Comparison of ENCODE assay signal across 8 cellular contexts in the genomic region with DNA sequence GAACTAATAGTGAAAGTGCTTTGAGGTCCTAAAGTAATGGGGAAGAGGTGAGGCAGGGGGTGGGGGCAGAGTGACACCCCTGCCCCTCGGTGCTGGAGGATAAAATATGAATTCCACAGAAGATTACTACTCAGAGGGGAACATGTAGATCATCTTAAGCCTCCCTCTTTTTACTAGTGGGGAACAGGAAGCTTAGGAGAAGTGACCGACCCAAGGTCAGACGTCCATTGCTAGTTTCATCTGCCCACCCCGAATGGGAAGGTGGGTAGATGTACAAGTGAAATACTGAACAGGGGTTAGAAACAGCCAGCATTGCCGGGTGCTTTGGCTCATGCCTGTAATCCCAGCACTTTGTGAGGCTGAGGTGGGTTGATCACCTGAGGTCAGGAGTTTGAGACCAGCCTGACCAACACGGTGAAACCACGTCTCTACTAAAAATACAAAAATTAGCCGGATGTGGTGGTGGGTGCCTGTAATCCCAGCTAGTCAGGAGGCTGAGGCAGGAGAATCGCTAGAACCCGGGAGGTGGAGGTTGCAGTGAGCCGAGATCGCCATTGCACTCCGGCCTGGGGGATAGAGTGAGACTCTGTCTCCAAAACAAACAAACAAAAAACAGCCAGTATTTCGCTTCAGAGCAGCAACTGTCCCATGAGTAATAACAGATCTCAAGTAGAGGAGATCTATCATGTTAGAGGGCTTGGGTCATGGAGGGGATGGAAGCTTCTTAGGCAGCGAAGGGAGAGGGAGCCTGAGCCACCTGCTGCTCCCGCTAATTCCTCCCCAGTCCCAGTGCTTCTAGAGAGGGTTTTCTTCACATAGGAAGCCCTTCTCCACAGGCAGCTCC. TPM values are rescaled to one million over a fixed set of nuclear protein-coding genes. Genes with fewer than 3 reads are reported as not detected.
DNase-seq lines count a peak whose midpoint lies in the region; ATAC-seq, FAIRE-seq and TF ChIP-seq lines count a peak whose summit lies in the region.

No MANE protein-coding gene starts in this region.

- ATAC-seq in GM18505 (IDR thresholded peaks at IDR 0.05; ENCODE audit: unreplicated experiment), result no peak

- no peak for FAIRE-seq in endothelial cell of umbilical vein (lab: Jason Lieb, UNC)

- intact Hi-C loops in CD4-positive, alpha-beta memory T cell (cut with micrococcal nuclease), result no loop called here
- intact Hi-C loops in PC-9 (cut with micrococcal nuclease; ENCODE audit: unreplicated experiment) (no loop called here), endothelial cell of umbilical vein (cut with micrococcal nuclease) (loop anchor here (1.0 kb wide), 2 partner anchors 10 to 82 kb away; no protein-coding TSS in a partner anchor)

- CTCF ChIA-PET in CD4-positive, alpha-beta memory T cell (lab: Charles Lee; ENCODE audit: partially characterized antibody), result interaction anchor here (1.0 to 21.9 kb wide), 7 partner anchors 10 to 90 kb away, joined by 3 to 543 read pairs (median 8); partner anchors contain the start of genes MED24 and THRA
- CTCF ChIA-PET in PC-9 (lab: Charles Lee), result interaction anchor here (1.4 kb wide), 1 partner anchor 11 kb away, joined by 8 read pairs; no protein-coding TSS in a partner anchor
- CTCF ChIA-PET in endothelial cell of umbilical vein (lab: Charles Lee), result interaction anchor here (1.1 to 5.0 kb wide), 5 partner anchors 10 to 67 kb away, joined by 3 to 138 read pairs (median 3); partner anchors contain the start of gene THRA

- peaks cover 13 to 18% of the 10 kb centered on the region in 2 donors for H3K36me3 Mint-ChIP-seq in CD4-positive, alpha-beta memory T cell
- H3K36me3 Mint-ChIP-seq in mesothelial cell of epicardium, result peaks cover 2% of the 10 kb centered on the region

- no peaks in the 10 kb centered on the region for H3K9me3 ChIP-seq in CD4-positive, alpha-beta memory T cell (ENCODE audit: control insufficient read depth in 1 of 2, low read length in 2 of 2)
- H3K9me3 ChIP-seq in PC-9 (ENCODE audit: insufficient read depth, low read depth) (no peaks in the 10 kb centered on the region), endothelial cell of umbilical vein (replicated peaks; ENCODE audit: control insufficient read depth, insufficient read depth, low read length) (no peaks in the 10 kb centered on the region), parathyroid adenoma (ENCODE audit: control insufficient read depth, low read length) (no peaks in the 10 kb centered on the region)

- no TSS peak for BruUV-seq in PC-9 (replicated peaks; lab: Mats Ljungman, UMichigan)
- BruUV-seq in endothelial cell of umbilical vein (replicated peaks; lab: Mats Ljungman, UMichigan), result no TSS peak

- no peak overlapping the region for H3K4me3 ChIP-seq in CD4-positive, alpha-beta memory T cell (ENCODE audit: low read length in 2 of 2)
- peak overlapping the region; percentile 89; the same call in 1 of the 2 replicates for H3K4me3 ChIP-seq in PC-9
- H3K4me3 ChIP-seq in endothelial cell of umbilical vein (replicated peaks in 1 of 3; ENCODE audit: insufficient read depth in 1 of 3, low read depth in 1 of 3, low read length in 3 of 3), result peak overlapping the region in 1 of 3 experiments; percentile 28
- H3K4me3 ChIP-seq in parathyroid adenoma (ENCODE audit: low read depth, low read length), result peak overlapping the region; percentile 75

- no peak for DNase-seq in CD4-positive, alpha-beta memory T cell
- DNase-seq in PC-9, result no peak
- DNase-seq in endothelial cell of umbilical vein (ENCODE audit: low read depth, low spot score), result no peak
- no peak for DNase-seq in mesothelial cell of epicardium (ENCODE audit: low spot score in 2 of 2, unreplicated experiment in 2 of 2)
- no peak for DNase-seq in OCI-M2 (lab: John Stamatoyannopoulos, UW; ENCODE audit: unreplicated experiment)
- DNase-seq in NCI-H446 treated with DMSO at 0.1 percent for 48 hours (lab: John Stamatoyannopoulos, UW), result no peak

- H3K27me3 ChIP-seq in CD4-positive, alpha-beta memory T cell (ENCODE audit: insufficient read depth, low read length), result no peaks in the 10 kb centered on the region
- H3K27me3 ChIP-seq in PC-9 (ENCODE audit: insufficient read depth, low read depth), result no peaks in the 10 kb centered on the region
- H3K27me3 ChIP-seq in endothelial cell of umbilical vein (ENCODE audit: control insufficient read depth in 2 of 2, insufficient read depth in 2 of 2, low read length in 2 of 2), result no peaks in the 10 kb centered on the region
- H3K27me3 ChIP-seq in parathyroid adenoma (ENCODE audit: control insufficient read depth, insufficient read depth, low read length), result no peaks in the 10 kb centered on the region

- peak overlapping the region; percentile 43 to 99 (median 98) for H3K4me3 Mint-ChIP-seq in CD4-positive, alpha-beta memory T cell
- no peak overlapping the region for H3K4me3 Mint-ChIP-seq in mesothelial cell of epicardium

- H3K4me2 ChIP-seq in PC-9 (peak overlapping the region; percentile 79), endothelial cell of umbilical vein (ENCODE audit: insufficient read depth, low read length) (peak overlapping the region; percentile 68), parathyroid adenoma (ENCODE audit: low read length) (peak overlapping the region; percentile 85)

- no peaks in the 10 kb centered on the region for H3K9me1 ChIP-seq in endothelial cell of umbilical vein (replicated peaks; ENCODE audit: control insufficient read depth, extremely low read depth, insufficient read depth, low read length)

- H4K20me1 ChIP-seq in PC-9 (ENCODE audit: insufficient read depth), result no peaks in the 10 kb centered on the region
- no peaks in the 10 kb centered on the region for H4K20me1 ChIP-seq in endothelial cell of umbilical vein (replicated peaks; ENCODE audit: control insufficient read depth, extremely low read depth, insufficient read depth, low read length)

- H2AFZ ChIP-seq in PC-9 (no peak overlapping the region), endothelial cell of umbilical vein (ENCODE audit: low read depth, low read length) (no peak overlapping the region), parathyroid adenoma (no peak overlapping the region)

- H3K9me3 Mint-ChIP-seq in CD4-positive, alpha-beta memory T cell, result no peaks in the 10 kb centered on the region
- no peaks in the 10 kb centered on the region for H3K9me3 Mint-ChIP-seq in mesothelial cell of epicardium

- TF ChIP-seq CTCF in PC-9 (conservative IDR thresholded peaks at IDR 0.05), result no peak
- no peak for TF ChIP-seq CTCF in endothelial cell of umbilical vein (IDR thresholded peaks at IDR 0.05; ENCODE audit: extremely low read depth in 1 of 2, insufficient read depth in 1 of 2, low read depth in 1 of 2, low read length in 2 of 2)
- no peak for TF ChIP-seq CTCF in parathyroid adenoma (IDR thresholded peaks at IDR 0.05)
- TF ChIP-seq CTCF in mesothelial cell of epicardium (IDR thresholded peaks at IDR 0.05; ENCODE audit: unreplicated experiment), result no peak

- TF ChIP-seq POLR2A in endothelial cell of umbilical vein (IDR thresholded peaks at IDR 0.05; ENCODE audit: low read depth, low read length) (no peak), GM18505 (IDR thresholded peaks at IDR 0.05; ENCODE audit: borderline replicate concordance, extremely low read depth, insufficient read depth, insufficient read length) (no peak)

- no peaks in the 10 kb centered on the region for H3K9me2 ChIP-seq in PC-9 (ENCODE audit: insufficient read depth)

- peaks cover 23% of the 10 kb centered on the region for H3K79me2 ChIP-seq in PC-9 (ENCODE audit: low read depth)
- H3K79me2 ChIP-seq in endothelial cell of umbilical vein (ENCODE audit: control insufficient read depth, insufficient read depth, low read length), result no peaks in the 10 kb centered on the region
- H3K79me2 ChIP-seq in parathyroid adenoma, result no peaks in the 10 kb centered on the region

- peaks cover 65 to 96% (median 82%) of the 10 kb centered on the region in 4 donors for H3K4me1 Mint-ChIP-seq in CD4-positive, alpha-beta memory T cell
- peaks cover 56% of the 10 kb centered on the region for H3K4me1 Mint-ChIP-seq in mesothelial cell of epicardium

- H3K4me1 ChIP-seq in CD4-positive, alpha-beta memory T cell (ENCODE audit: insufficient read depth, low read length), result peaks cover 90% of the 10 kb centered on the region
- H3K4me1 ChIP-seq in PC-9 (replicated peaks; ENCODE audit: insufficient read depth), result peaks cover 57% of the 10 kb centered on the region
- H3K4me1 ChIP-seq in endothelial cell of umbilical vein (ENCODE audit: control insufficient read depth, extremely low read depth, insufficient read depth, low read length), result peaks cover 34% of the 10 kb centered on the region
- H3K4me1 ChIP-seq in parathyroid adenoma, result peaks cover 34% of the 10 kb centered on the region

- peak overlapping the region; percentile 86 to 99 (median 94) for H3K27ac Mint-ChIP-seq in CD4-positive, alpha-beta memory T cell
- H3K27ac Mint-ChIP-seq in mesothelial cell of epicardium, result no peak overlapping the region

- peak overlapping the region; percentile 92 for H3K27ac ChIP-seq in CD4-positive, alpha-beta memory T cell (ENCODE audit: low read depth, low read length)
- H3K27ac ChIP-seq in PC-9, result peak overlapping the region; percentile 81
- H3K27ac ChIP-seq in endothelial cell of umbilical vein (ENCODE audit: insufficient read depth, low read depth, low read length), result peak overlapping the region; percentile 93
- H3K27ac ChIP-seq in parathyroid adenoma, result peak overlapping the region; percentile 91

- POLR2A ChIA-PET in CD4-positive, alpha-beta memory T cell (lab: Charles Lee; ENCODE audit: partially characterized antibody), result interaction anchor here (0.7 to 16.2 kb wide), 11 partner anchors 10 to 641 kb away, joined by 3 to 494 read pairs (median 15); partner anchors contain the start of genes CASC3, CDK12, MED24 and MSL1
- POLR2A ChIA-PET in PC-9 (lab: Charles Lee; ENCODE audit: unreplicated experiment), result interaction anchor here (0.6 to 1.4 kb wide), 2 partner anchors 10 to 47 kb away, joined by 4 to 11 read pairs; partner anchors contain the start of gene MED24
- POLR2A ChIA-PET in endothelial cell of umbilical vein (lab: Charles Lee), result interaction anchor here (0.6 to 3.7 kb wide), 3 partner anchors 8 to 256 kb away, joined by 7 to 56 read pairs (median 11); no protein-coding TSS in a partner anchor

- H3F3A ChIP-seq in PC-9 (ENCODE audit: insufficient read depth, low read depth), result peaks cover 32% of the 10 kb centered on the region

- dilution Hi-C loops in endothelial cell of umbilical vein (cut with MboI; ENCODE audit: extremely low pct_ligation_motif_present, low sequenced_read_pairs), result no loop called here

- no peaks in the 10 kb centered on the region for H3K27me3 Mint-ChIP-seq in CD4-positive, alpha-beta memory T cell
- no peaks in the 10 kb centered on the region for H3K27me3 Mint-ChIP-seq in mesothelial cell of epicardium (ENCODE audit: low read depth)

- H3K9ac ChIP-seq in endothelial cell of umbilical vein (replicated peaks; ENCODE audit: extremely low read depth, insufficient read depth, low read length), result peak overlapping the region; percentile 75
- no peak overlapping the region for H3K9ac ChIP-seq in parathyroid adenoma

- no peaks in the 10 kb centered on the region for H3K36me3 ChIP-seq in CD4-positive, alpha-beta memory T cell (ENCODE audit: insufficient read depth, low read length)
- no peaks in the 10 kb centered on the region; the same call in 1 of the 2 replicates for H3K36me3 ChIP-seq in PC-9 (ENCODE audit: low read depth)
- H3K36me3 ChIP-seq in endothelial cell of umbilical vein (ENCODE audit: control insufficient read depth in 2 of 2, extremely low read depth in 1 of 2, insufficient read depth in 2 of 2, low read length in 2 of 2), result peaks cover 0 to 7% of the 10 kb centered on the region in 2 experiments
- H3K36me3 ChIP-seq in parathyroid adenoma (ENCODE audit: control insufficient read depth, insufficient read depth, low read length), result no peaks in the 10 kb centered on the region

RNA-seq across cellular contexts. Expression of gene NR1D1, which starts 1.2 kb away (rescaled TPM):
- 10 to 100 TPM; 14.8 to 15.1 TPM for total RNA-seq in CD4-positive, alpha-beta memory T cell
- polyA plus RNA-seq in CD4-positive, alpha-beta memory T cell, result 10 to 100 TPM in 1 of 2 donors, 1 to 10 TPM in 1; 5.7 to 12.3 TPM
- 9.3 and 10.7 TPM in 2 replicates for total RNA-seq in PC-9 (2021)
- total RNA-seq in endothelial cell of umbilical vein, result 5.2 and 6.1 TPM in 2 replicates
- polyA plus RNA-seq in endothelial cell of umbilical vein, result 2.3 and 2.5 TPM in 2 replicates
- polyA plus RNA-seq in endothelial cell of umbilical vein (2011; cell fraction: cytosol; rRNA removed), result 2.5 and 3.0 TPM in 2 replicates
- polyA plus RNA-seq in endothelial cell of umbilical vein (2011; cell fraction: nucleus; rRNA removed), result 7.6 and 11.8 TPM in 2 replicates
- polyA plus RNA-seq in endothelial cell of umbilical vein (2012), result 5.3 and 8.8 TPM in 2 replicates
- 2.2 and 3.5 TPM in 2 replicates for polyA minus RNA-seq in endothelial cell of umbilical vein
- polyA minus RNA-seq in endothelial cell of umbilical vein (2011; cell fraction: cytosol; rRNA and poly(A)+ RNA removed), result 3.9 TPM
- 6.3 and 11.7 TPM in 2 replicates for polyA minus RNA-seq in endothelial cell of umbilical vein (2011; cell fraction: nucleus; rRNA and poly(A)+ RNA removed)
- 2.4 to 2.6 TPM (median 2.6 TPM) in 3 replicates for total RNA-seq in mesothelial cell of epicardium

RNA-seq across cellular contexts. Expression of gene MSL1, which starts 20.2 kb away (rescaled TPM):
- total RNA-seq in CD4-positive, alpha-beta memory T cell, result 100 to 1,000 TPM; 130 to 133 TPM
- polyA plus RNA-seq in CD4-positive, alpha-beta memory T cell, result 1 to 10 TPM; 6.0 to 8.3 TPM
- total RNA-seq in PC-9 (2021), result 56.8 and 61.8 TPM in 2 replicates
- total RNA-seq in endothelial cell of umbilical vein, result 90.8 and 95.0 TPM in 2 replicates
- 27.7 and 30.9 TPM in 2 replicates for polyA plus RNA-seq in endothelial cell of umbilical vein
- polyA plus RNA-seq in endothelial cell of umbilical vein (2011; cell fraction: cytosol; rRNA removed), result 44.4 and 44.8 TPM in 2 replicates
- polyA plus RNA-seq in endothelial cell of umbilical vein (2011; cell fraction: nucleus; rRNA removed), result 136 and 195 TPM in 2 replicates
- 67.5 and 74.7 TPM in 2 replicates for polyA plus RNA-seq in endothelial cell of umbilical vein (2012)
- polyA minus RNA-seq in endothelial cell of umbilical vein, result 36.7 and 37.8 TPM in 2 replicates
- polyA minus RNA-seq in endothelial cell of umbilical vein (2011; cell fraction: cytosol; rRNA and poly(A)+ RNA removed), result 29.3 TPM
- polyA minus RNA-seq in endothelial cell of umbilical vein (2011; cell fraction: nucleus; rRNA and poly(A)+ RNA removed), result 39.9 and 47.9 TPM in 2 replicates
- 132 to 139 TPM (median 135 TPM) in 3 replicates for total RNA-seq in mesothelial cell of epicardium

RNA-seq across cellular contexts. Expression of gene CASC3, which starts 38.7 kb away (rescaled TPM):
- 100 to 1,000 TPM; 142 to 146 TPM for total RNA-seq in CD4-positive, alpha-beta memory T cell
- 10 to 100 TPM; 31.1 to 54.2 TPM for polyA plus RNA-seq in CD4-positive, alpha-beta memory T cell
- 45.8 and 51.5 TPM in 2 replicates for total RNA-seq in PC-9 (2021)
- total RNA-seq in endothelial cell of umbilical vein, result 91.2 and 107 TPM in 2 replicates
- polyA plus RNA-seq in endothelial cell of umbilical vein, result 59.9 and 64.1 TPM in 2 replicates
- polyA plus RNA-seq in endothelial cell of umbilical vein (2011; cell fraction: cytosol; rRNA removed), result 42.1 and 43.5 TPM in 2 replicates
- 173 and 182 TPM in 2 replicates for polyA plus RNA-seq in endothelial cell of umbilical vein (2011; cell fraction: nucleus; rRNA removed)
- polyA plus RNA-seq in endothelial cell of umbilical vein (2012), result 63.5 and 73.6 TPM in 2 replicates
- 68.1 and 70.7 TPM in 2 replicates for polyA minus RNA-seq in endothelial cell of umbilical vein
- polyA minus RNA-seq in endothelial cell of umbilical vein (2011; cell fraction: cytosol; rRNA and poly(A)+ RNA removed), result 18.6 TPM
- 51.7 and 69.2 TPM in 2 replicates for polyA minus RNA-seq in endothelial cell of umbilical vein (2011; cell fraction: nucleus; rRNA and poly(A)+ RNA removed)
- 103 to 107 TPM (median 107 TPM) in 3 replicates for total RNA-seq in mesothelial cell of epicardium

RNA-seq across cellular contexts. Expression of gene THRA, which starts 38.8 kb away (rescaled TPM):
- total RNA-seq in CD4-positive, alpha-beta memory T cell, result 10 to 100 TPM; 35.9 to 41.3 TPM
- polyA plus RNA-seq in CD4-positive, alpha-beta memory T cell, result 10 to 100 TPM in 1 of 2 donors, 1 to 10 TPM in 1; 5.8 to 11.9 TPM
- 11.4 and 13.9 TPM in 2 replicates for total RNA-seq in PC-9 (2021)
- total RNA-seq in endothelial cell of umbilical vein, result 24.9 and 29.6 TPM in 2 replicates
- polyA plus RNA-seq in endothelial cell of umbilical vein, result 17.4 and 18.8 TPM in 2 replicates
- polyA plus RNA-seq in endothelial cell of umbilical vein (2011; cell fraction: cytosol; rRNA removed), result 17.9 and 18.5 TPM in 2 replicates
- polyA plus RNA-seq in endothelial cell of umbilical vein (2011; cell fraction: nucleus; rRNA removed), result 14.3 and 20.5 TPM in 2 replicates
- polyA plus RNA-seq in endothelial cell of umbilical vein (2012), result 22.3 and 27.8 TPM in 2 replicates
- polyA minus RNA-seq in endothelial cell of umbilical vein, result 18.1 and 19.7 TPM in 2 replicates
- 7.4 TPM for polyA minus RNA-seq in endothelial cell of umbilical vein (2011; cell fraction: cytosol; rRNA and poly(A)+ RNA removed)
- polyA minus RNA-seq in endothelial cell of umbilical vein (2011; cell fraction: nucleus; rRNA and poly(A)+ RNA removed), result 6.3 and 8.5 TPM in 2 replicates
- total RNA-seq in mesothelial cell of epicardium, result 42.4 to 44.3 TPM (median 43.6 TPM) in 3 replicates

RNA-seq across cellular contexts. Expression of gene MED24, which starts 47.4 kb away (rescaled TPM):
- total RNA-seq in CD4-positive, alpha-beta memory T cell, result 10 to 100 TPM; 81.1 to 93.0 TPM
- 10 to 100 TPM; 34.0 to 46.2 TPM for polyA plus RNA-seq in CD4-positive, alpha-beta memory T cell
- 67.1 and 67.2 TPM in 2 replicates for total RNA-seq in PC-9 (2021)
- 120 and 124 TPM in 2 replicates for total RNA-seq in endothelial cell of umbilical vein
- 120 and 122 TPM in 2 replicates for polyA plus RNA-seq in endothelial cell of umbilical vein
- 98.6 and 101 TPM in 2 replicates for polyA plus RNA-seq in endothelial cell of umbilical vein (2011; cell fraction: cytosol; rRNA removed)
- polyA plus RNA-seq in endothelial cell of umbilical vein (2011; cell fraction: nucleus; rRNA removed), result 353 and 444 TPM in 2 replicates
- polyA plus RNA-seq in endothelial cell of umbilical vein (2012), result 97.1 and 98.7 TPM in 2 replicates
- 152 and 208 TPM in 2 replicates for polyA minus RNA-seq in endothelial cell of umbilical vein
- polyA minus RNA-seq in endothelial cell of umbilical vein (2011; cell fraction: cytosol; rRNA and poly(A)+ RNA removed), result 84.2 TPM
- polyA minus RNA-seq in endothelial cell of umbilical vein (2011; cell fraction: nucleus; rRNA and poly(A)+ RNA removed), result 180 and 192 TPM in 2 replicates
- total RNA-seq in mesothelial cell of epicardium, result 125 to 131 TPM (median 130 TPM) in 3 replicates

Comparison
In these comparisons a context has a peak if more than half of its experiments do, and no peak if none do; other contexts are left out.
1. H3K4me3 ChIP-seq: peak in PC-9 (single experiment) and parathyroid adenoma (single experiment); none in CD4-positive, alpha-beta memory T cell (0 of 2).
2. Peak in every context shown above with its lines, with median percentiles within 50 percentile points of each other: H3K27ac ChIP-seq and H3K4me2 ChIP-seq.